23 cellular contexts compared by ENCODE assay signal in genomic region chr13:65508745-65509144, GRCh38.
"Had no signal": no experiment of that assay in that cellular context is flagged by ENCODE, and none has a peak within 500 bp of the region (broad histone marks: within the 10 kb centered on the region; RNA-seq: fewer than 3 reads in every experiment).

No MANE protein-coding gene starts in this region.

- H3K4me1 ChIP-seq: esophagus squamous epithelium, gastroesophageal sphincter, neural progenitor cell, right atrium auricular region, sigmoid colon, testis, tibial nerve, upper lobe of right lung, vagina had no signal

- H3K9ac ChIP-seq: neural progenitor cell had no signal

- ATAC-seq: gastroesophageal sphincter; left lobe of liver; mucosa of descending colon; natural killer cell; stimulated activated naive B cell treated with anti-CD40 and anti-IgM and Interleukin-4, amounts not matched to agents 10 μg/mL and 1 μg/mL and 100 μg/mL, for 72 hours; stimulated activated naive CD8-positive, alpha-beta T cell treated with anti-CD3 and anti-CD28 coated beads, Interleukin-15, amount 100 ng/mL, for 72 hours; upper lobe of right lung had no signal

- H3K27me3 ChIP-seq: esophagus squamous epithelium, gastroesophageal sphincter, neural progenitor cell, ovary, right atrium auricular region, sigmoid colon, testis, tibial nerve, upper lobe of right lung, vagina had no signal

- H3K36me3 ChIP-seq: esophagus squamous epithelium, gastroesophageal sphincter, neural progenitor cell, ovary, right atrium auricular region, sigmoid colon, tibial nerve, upper lobe of right lung, vagina had no signal

- H3K27me3 Mint-ChIP-seq: stimulated activated naive B cell treated with anti-CD40 and anti-IgM and Interleukin-4, amounts not matched to agents 10 μg/mL and 1 μg/mL and 100 μg/mL, for 72 hours; stimulated activated naive CD8-positive, alpha-beta T cell treated with anti-CD3 and anti-CD28 coated beads, Interleukin-15, amount 100 ng/mL, for 72 hours had no signal

- H3K36me3 Mint-ChIP-seq: natural killer cell; neural progenitor cell; stimulated activated naive B cell treated with anti-CD40 and anti-IgM and Interleukin-4, amounts not matched to agents 10 μg/mL and 1 μg/mL and 100 μg/mL, for 72 hours had no signal

- H3K27ac Mint-ChIP-seq: natural killer cell; neural progenitor cell; stimulated activated naive B cell treated with anti-CD40 and anti-IgM and Interleukin-4, amounts not matched to agents 10 μg/mL and 1 μg/mL and 100 μg/mL, for 72 hours; stimulated activated naive CD8-positive, alpha-beta T cell treated with anti-CD3 and anti-CD28 coated beads, Interleukin-15, amount 100 ng/mL, for 72 hours had no signal

- H3K4me1 Mint-ChIP-seq: natural killer cell; neural progenitor cell; stimulated activated naive B cell treated with anti-CD40 and anti-IgM and Interleukin-4, amounts not matched to agents 10 μg/mL and 1 μg/mL and 100 μg/mL, for 72 hours; stimulated activated naive CD8-positive, alpha-beta T cell treated with anti-CD3 and anti-CD28 coated beads, Interleukin-15, amount 100 ng/mL, for 72 hours had no signal

- H2AFZ ChIP-seq: neural progenitor cell had no signal

- DNase-seq: esophagus squamous epithelium; foreskin fibroblast; glutamatergic neuron; islet precursor cell; mammary epithelial cell; mucosa of descending colon; natural killer cell; nucleus accumbens; ovary; sigmoid colon; stimulated activated CD4-positive, alpha-beta T cell treated with anti-CD3 and anti-CD28 coated beads, Interleukin-2, amount 100 ng/mL, for 24 hours; stimulated activated CD4-positive, alpha-beta T cell treated with anti-CD3 and anti-CD28 coated beads, Interleukin-4, amount 100 ng/mL, for 4 hours; stimulated activated naive B cell treated with anti-CD40 and anti-IgM and Interleukin-4, amounts not matched to agents 10 μg/mL and 1 μg/mL and 100 μg/mL, for 72 hours; stimulated activated naive CD8-positive, alpha-beta T cell treated with anti-CD3 and anti-CD28 coated beads, Interleukin-15, amount 100 ng/mL, for 72 hours; testis; upper lobe of right lung had no signal

- H3K4me2 ChIP-seq: neural progenitor cell had no signal

- H3K9me3 ChIP-seq: esophagus squamous epithelium, ovary, testis, upper lobe of right lung, vagina had no signal

- H3K27ac ChIP-seq: esophagus squamous epithelium, gastroesophageal sphincter, neural progenitor cell, ovary, right atrium auricular region, sigmoid colon, skin epidermis, testis, tibial nerve, upper lobe of right lung, vagina had no signal

- H3K4me3 ChIP-seq: esophagus squamous epithelium, gastroesophageal sphincter, mucosa of descending colon, neural progenitor cell, ovary, right atrium auricular region, sigmoid colon, skin epidermis, testis, tibial nerve, upper lobe of right lung, vagina had no signal

- H3K4me3 Mint-ChIP-seq: natural killer cell; neural progenitor cell; stimulated activated naive B cell treated with anti-CD40 and anti-IgM and Interleukin-4, amounts not matched to agents 10 μg/mL and 1 μg/mL and 100 μg/mL, for 72 hours; stimulated activated naive CD8-positive, alpha-beta T cell treated with anti-CD3 and anti-CD28 coated beads, Interleukin-15, amount 100 ng/mL, for 72 hours had no signal
